ENCODE assay signal across 17 cellular contexts in the genomic region with DNA sequence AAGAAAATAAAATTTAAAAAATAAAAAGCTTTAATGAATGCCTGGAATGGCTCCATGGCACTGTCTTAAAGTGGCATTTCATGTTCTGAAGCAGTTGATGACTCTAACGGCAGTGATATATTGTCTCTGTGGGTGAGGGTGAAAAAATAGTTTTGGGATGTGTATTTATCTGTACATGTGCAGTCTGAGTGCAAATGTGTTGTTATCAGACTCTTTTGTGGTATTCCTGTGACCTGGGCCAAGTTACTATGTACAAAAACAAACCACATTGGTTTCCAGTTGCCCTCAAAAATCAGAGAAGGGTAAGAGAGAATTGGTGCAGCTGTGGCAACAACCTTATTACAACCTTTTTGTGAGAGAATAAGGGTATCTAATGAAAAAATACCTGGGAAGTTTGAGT.
DNase-seq lines count a peak whose midpoint lies in the region; ATAC-seq, FAIRE-seq and TF ChIP-seq lines count a peak whose summit lies in the region.
"Had no signal": no experiment of that assay in that cellular context is flagged by ENCODE, and none has a peak within 500 bp of the region (broad histone marks: within the 10 kb centered on the region; RNA-seq: fewer than 3 reads in every experiment).

No MANE protein-coding gene starts in this region.

- H3K79me2 ChIP-seq in osteoblast (ENCODE audit: insufficient read depth, low read length), result no peaks in the 10 kb centered on the region

- TF ChIP-seq CTCF in cardiac fibroblast (IDR thresholded peaks at IDR 0.05; ENCODE audit: low read depth, low read length) (no peak), osteoblast (IDR thresholded peaks at IDR 0.05; ENCODE audit: extremely low read depth, low read depth, low read length) (no peak)

- FAIRE-seq in GM12891 (lab: Jason Lieb, UNC), result peak; percentile 54
- FAIRE-seq: GM18507 had no signal

- H3K4me3 ChIP-seq in cardiac fibroblast (replicated peaks in 1 of 2; ENCODE audit: low read depth in 2 of 2, low read length in 2 of 2) (no peak overlapping the region), osteoblast (ENCODE audit: insufficient read depth, low read length) (no peak overlapping the region)
- H3K4me3 ChIP-seq: heart left ventricle, SK-N-MC, thyroid gland had no signal

- no peak for ATAC-seq in HG03025 (IDR thresholded peaks at IDR 0.05; ENCODE audit: low FRiP score, unreplicated experiment)
- ATAC-seq: heart left ventricle, Panc1 had no signal

- no peaks in the 10 kb centered on the region for H3K27me3 ChIP-seq in osteoblast (ENCODE audit: insufficient read depth, low read length)
- H3K27me3 ChIP-seq: heart left ventricle, thyroid gland had no signal

- no peak for TF ChIP-seq POLR2A in GM12891 (IDR thresholded peaks at IDR 0.05; ENCODE audit: low read depth, low read length)

- DNase-seq in GM12891 (ENCODE audit: insufficient read length, low spot score) (no peak), RPMI7951 (ENCODE audit: low read depth) (peak; percentile 61), cardiac fibroblast (ENCODE audit: low read depth in 2 of 2) (peak; percentile 27 to 52), osteoblast (ENCODE audit: insufficient read length, low spot score, missing footprints) (peak; percentile 48), amniotic stem cell (lab: John Stamatoyannopoulos, UW) (no peak), NCI-H1105 treated with DMSO at 0.1 percent for 48 hours (lab: John Stamatoyannopoulos, UW) (no peak)
- DNase-seq: activated CD4-positive, alpha-beta T cell treated with anti-CD3 and anti-CD28 coated beads for 48 hours; COR-L47; effector memory CD4-positive, alpha-beta T cell; EL; heart left ventricle; T1000; thyroid gland had no signal

- no peaks in the 10 kb centered on the region for H4K20me1 ChIP-seq in osteoblast (ENCODE audit: insufficient read depth, low read length)

- peaks cover 11% of the 10 kb centered on the region for H3K4me1 ChIP-seq in osteoblast (ENCODE audit: insufficient read depth, low read length)
- H3K4me1 ChIP-seq: thyroid gland had no signal

- no peak overlapping the region for H3K4me2 ChIP-seq in osteoblast (ENCODE audit: insufficient read depth, low read length)

- no peaks in the 10 kb centered on the region for H3K36me3 ChIP-seq in osteoblast (ENCODE audit: insufficient read depth, low read length)
- H3K36me3 ChIP-seq: heart left ventricle, thyroid gland had no signal

- no peak overlapping the region for H3K27ac ChIP-seq in osteoblast (ENCODE audit: low read depth, low read length)
- H3K27ac ChIP-seq: heart left ventricle, thyroid gland had no signal

- no peak overlapping the region for H2AFZ ChIP-seq in osteoblast (ENCODE audit: low read length)

- H3K9me3 ChIP-seq in osteoblast (ENCODE audit: low read depth, low read length), result no peaks in the 10 kb centered on the region
- H3K9me3 ChIP-seq: thyroid gland had no signal

TF ChIP-seq in GM12891, 5 proteins besides CTCF, POLR2A, EP300 and RAD21:
- TF ChIP-seq TAF1 (IDR thresholded peaks at IDR 0.05; ENCODE audit: low read depth, low read length) (no peak), POLR2AphosphoS5 (IDR thresholded peaks at IDR 0.05; ENCODE audit: low read depth, low read length) (no peak), SPI1 (IDR thresholded peaks at IDR 0.05; ENCODE audit: low read depth, low read length) (no peak), POU2F2 (IDR thresholded peaks at IDR 0.05; ENCODE audit: low read depth, low read length) (no peak), PAX5 (IDR thresholded peaks at IDR 0.05; ENCODE audit: insufficient read depth, low read length, severe bottlenecking) (no peak)

Comparison
In these comparisons a context has a peak if more than half of its experiments do, and no peak if none do; other contexts are left out.
1. DNase-seq: peak in RPMI7951 (single experiment), cardiac fibroblast (2 of 2) and osteoblast (single experiment); none in GM12891 (single experiment), amniotic stem cell (single experiment) and NCI-H1105 treated with DMSO at 0.1 percent for 48 hours (single experiment).